Comparison of ENCODE assay signal across 10 cellular contexts in genomic region chr13:64791373-64791772, GRCh38.
"Had no signal": no experiment of that assay in that cellular context is flagged by ENCODE, and none has a peak within 500 bp of the region (broad histone marks: within the 10 kb centered on the region; RNA-seq: fewer than 3 reads in every experiment).

No MANE protein-coding gene starts in this region.

- H3K27ac ChIP-seq: GM23248 had no signal

- H3K4me3 Mint-ChIP-seq: H9, HFFc6 had no signal

- H3K4me1 ChIP-seq: HAP-1 had no signal

- ATAC-seq: HCT116 had no signal

- H3K9me3 ChIP-seq: HAP-1 had no signal

- FAIRE-seq: H1, H54 had no signal

- H3K9ac ChIP-seq: GM23248 had no signal

- DNase-seq: GM23248, GOT3, H7, H9, HCEC 1CT, HFFc6 had no signal

- H3K4me3 ChIP-seq: GM23248, HAP-1 had no signal

- H2AFZ ChIP-seq: GM23248 had no signal

- H3K27ac Mint-ChIP-seq: H9, HFFc6 had no signal

- H3K4me1 Mint-ChIP-seq: H9 had no signal

- H3K36me3 ChIP-seq: HAP-1 had no signal

- H3K9me3 Mint-ChIP-seq: H9, HFFc6 had no signal
